7 cellular contexts compared by ENCODE assay signal in genomic region chr7:65213260-65213659, GRCh38.
DNase-seq lines count a peak whose midpoint lies in the region; ATAC-seq and TF ChIP-seq lines count a peak whose summit lies in the region.
"Not testable (repeated sequence)": the region's sequence is repeated elsewhere in the genome, so short reads cannot be mapped to it uniquely, and the experiment has no call there.

No MANE protein-coding gene starts in this region.

- H3K9me3 ChIP-seq in Panc1 (ENCODE audit: control insufficient read depth, insufficient read depth, low read depth, low read length): not testable (repeated sequence)

- not testable (repeated sequence) for H3K4me3 Mint-ChIP-seq in stimulated activated effector memory CD8-positive, alpha-beta T cell treated with anti-CD3 and anti-CD28 coated beads, Interleukin-12 subunit alpha, Interleukin-12 subunit beta, amount 100 ng/mL, for 72 hours

- DNase-seq in DMS53 treated with DMSO at 0.1 percent for 48 hours (lab: John Stamatoyannopoulos, UW; ENCODE audit: unreplicated experiment): peak; percentile 48
- DNase-seq in NCI-H2029 (lab: John Stamatoyannopoulos, UW): peak; percentile 46
- DNase-seq in NCI-H748 (lab: John Stamatoyannopoulos, UW; ENCODE audit: unreplicated experiment): peak; percentile 79
- not testable (repeated sequence) for DNase-seq in Panc1 (ENCODE audit: low read depth, low spot score); left lobe of liver (ENCODE audit: low spot score); stimulated activated effector memory CD8-positive, alpha-beta T cell treated with anti-CD3 and anti-CD28 coated beads, Interleukin-12 subunit alpha, Interleukin-12 subunit beta, amount 100 ng/mL, for 72 hours (ENCODE audit: low spot score in 2 of 2)
- DNase-seq in dermis blood vessel endothelial cell: peak; percentile 35

- H3K36me3 Mint-ChIP-seq in stimulated activated effector memory CD8-positive, alpha-beta T cell treated with anti-CD3 and anti-CD28 coated beads, Interleukin-12 subunit alpha, Interleukin-12 subunit beta, amount 100 ng/mL, for 72 hours: not testable (repeated sequence)

- BruUV-seq in Panc1 (replicated peaks; lab: Mats Ljungman, UMichigan): not testable (repeated sequence)

- H3K9me3 Mint-ChIP-seq in stimulated activated effector memory CD8-positive, alpha-beta T cell treated with anti-CD3 and anti-CD28 coated beads, Interleukin-12 subunit alpha, Interleukin-12 subunit beta, amount 100 ng/mL, for 72 hours: not testable (repeated sequence)

- TF ChIP-seq CTCF in Panc1 (IDR thresholded peaks at IDR 0.05): not testable (repeated sequence)

- not testable (repeated sequence) for H3K27ac Mint-ChIP-seq in stimulated activated effector memory CD8-positive, alpha-beta T cell treated with anti-CD3 and anti-CD28 coated beads, Interleukin-12 subunit alpha, Interleukin-12 subunit beta, amount 100 ng/mL, for 72 hours

- H3K27ac ChIP-seq in Panc1 (ENCODE audit: low read length): not testable (repeated sequence)

- ATAC-seq in Panc1 (0 out of 2 replicates have a peak, but pooled peaks have one; percentile 31), left lobe of liver (peak; percentile 84)
- peak; percentile 21 for ATAC-seq in stimulated activated effector memory CD8-positive, alpha-beta T cell treated with anti-CD3 and anti-CD28 coated beads, Interleukin-12 subunit alpha, Interleukin-12 subunit beta, amount 100 ng/mL, for 72 hours

- CTCF ChIA-PET in Panc1 (lab: Charles Lee): not testable (repeated sequence)

- not testable (repeated sequence) for H3K27me3 ChIP-seq in Panc1 (ENCODE audit: control insufficient read depth, insufficient read depth, low read length)

- in situ Hi-C loops in Panc1 (cut with HindIII; ENCODE audit: low pct_unique_long_range_greater_than_20kb, low sequenced_read_pairs): not testable (repeated sequence)

- not testable (repeated sequence) for H3K36me3 ChIP-seq in Panc1 (ENCODE audit: control insufficient read depth, insufficient read depth, low read length)

- H3K4me1 ChIP-seq in Panc1 (ENCODE audit: control insufficient read depth, insufficient read depth, low read length): not testable (repeated sequence)

- H3K4me1 Mint-ChIP-seq in stimulated activated effector memory CD8-positive, alpha-beta T cell treated with anti-CD3 and anti-CD28 coated beads, Interleukin-12 subunit alpha, Interleukin-12 subunit beta, amount 100 ng/mL, for 72 hours: not testable (repeated sequence)

- intact Hi-C loops in Panc1 (cut with micrococcal nuclease; ENCODE audit: unreplicated experiment): not testable (repeated sequence)

- H3K4me3 ChIP-seq in Panc1 (ENCODE audit: low read depth in 2 of 2, low read length in 2 of 2): not testable (repeated sequence)

- POLR2A ChIA-PET in Panc1 (lab: Charles Lee): not testable (repeated sequence)

Comparison
In these comparisons a context has a peak if more than half of its experiments do, and no peak if none do; other contexts are left out.
1. ATAC-seq: peak in every context shown above with its lines; median percentile 84 in left lobe of liver; 31 in Panc1; 21 in stimulated activated effector memory CD8-positive, alpha-beta T cell treated with anti-CD3 and anti-CD28 coated beads, Interleukin-12 subunit alpha, Interleukin-12 subunit beta, amount 100 ng/mL, for 72 hours.